22 cellular contexts compared by ENCODE assay signal in genomic region chr6:17886891-17887290, GRCh38.
DNase-seq lines count a peak whose midpoint lies in the region; ATAC-seq and TF ChIP-seq lines count a peak whose summit lies in the region.
"Had no signal": no experiment of that assay in that cellular context is flagged by ENCODE, and none has a peak within 500 bp of the region (broad histone marks: within the 10 kb centered on the region; RNA-seq: fewer than 3 reads in every experiment).

No MANE protein-coding gene starts in this region.

- H3K27ac Mint-ChIP-seq in activated T-helper 17 cell treated with anti-CD3 and anti-CD28 coated beads, Interleukin-2, amount 50 U/mL, for 72 hours, result no peak overlapping the region
- H3K27ac Mint-ChIP-seq: activated T-helper 2 cell treated with anti-CD3 and anti-CD28 coated beads, Interferon-gamma antibody, Interleukin-2, Interleukin-4, amounts not matched to agents 10 μg/mL and 5 μg/mL and 100 μg/mL, durations not matched to agents 14 hours and 24 hours and 36 hours; endodermal cell; naive thymus-derived CD8-positive, alpha-beta T cell had no signal

- no peaks in the 10 kb centered on the region for H3K9me3 ChIP-seq in osteoblast (ENCODE audit: low read depth, low read length)
- H3K9me3 ChIP-seq: adrenal gland, prostate gland, SJSA1, transverse colon had no signal

- H3K4me3 Mint-ChIP-seq in activated T-helper 17 cell treated with anti-CD3 and anti-CD28 coated beads, Interleukin-2, amount 50 U/mL, for 72 hours, result no peak overlapping the region
- H3K4me3 Mint-ChIP-seq: endodermal cell; naive thymus-derived CD8-positive, alpha-beta T cell had no signal

- H3K9me3 Mint-ChIP-seq in activated T-helper 17 cell treated with anti-CD3 and anti-CD28 coated beads, Interleukin-2, amount 50 U/mL, for 72 hours, result no peaks in the 10 kb centered on the region
- H3K9me3 Mint-ChIP-seq: activated T-helper 2 cell treated with anti-CD3 and anti-CD28 coated beads, Interferon-gamma antibody, Interleukin-2, Interleukin-4, amounts not matched to agents 10 μg/mL and 5 μg/mL and 100 μg/mL, durations not matched to agents 14 hours and 24 hours and 36 hours; endodermal cell had no signal

- no peak for ATAC-seq in GM21367 (IDR thresholded peaks at IDR 0.05; ENCODE audit: unreplicated experiment)
- no peak for ATAC-seq in activated T-helper 17 cell treated with anti-CD3 and anti-CD28 coated beads, Interleukin-2, amount 50 U/mL, for 72 hours (replicated peaks)
- ATAC-seq: naive thymus-derived CD8-positive, alpha-beta T cell had no signal

- no peak overlapping the region for H2AFZ ChIP-seq in osteoblast (ENCODE audit: low read length)

- TF ChIP-seq CTCF in osteoblast (IDR thresholded peaks at IDR 0.05; ENCODE audit: extremely low read depth, low read depth, low read length), result no peak

- DNase-seq in ELR (ENCODE audit: low read depth), result peak; percentile 51
- peak; percentile 89 for DNase-seq in NCI-H2171 (lab: John Stamatoyannopoulos, UW)
- peak; percentile 50 for DNase-seq in cerebellum (ENCODE audit: low spot score)
- DNase-seq in osteoblast (ENCODE audit: insufficient read length, low spot score, missing footprints), result no peak
- no peak for DNase-seq in T-helper 9 cell
- DNase-seq in midbrain (lab: John Stamatoyannopoulos, UW), result no peak
- DNase-seq: activated CD4-positive, CD25-positive, alpha-beta regulatory T cell treated with anti-CD3 and anti-CD28 coated beads, Interleukin-2, amount 50 U/mL, for 72 hours; adrenal gland; cerebellar nuclear complex; endodermal cell; GF-D8; mammary epithelial cell; naive thymus-derived CD8-positive, alpha-beta T cell; NCI-H1092; stimulated activated CD4-positive, alpha-beta T cell treated with anti-CD3 and anti-CD28 coated beads, Interleukin-15, amount 100 ng/mL, for 24 hours; stimulated activated naive CD4-positive, alpha-beta T cell treated with Interleukin-2 at 50 U/mL for 16 hours; transverse colon had no signal

- H4K20me1 ChIP-seq in osteoblast (ENCODE audit: insufficient read depth, low read length), result no peaks in the 10 kb centered on the region

- no peak overlapping the region for H3K4me3 ChIP-seq in osteoblast (ENCODE audit: insufficient read depth, low read length)
- H3K4me3 ChIP-seq: adrenal gland, prostate gland, SJSA1, transverse colon had no signal

- no peaks in the 10 kb centered on the region for H3K36me3 ChIP-seq in osteoblast (ENCODE audit: insufficient read depth, low read length)
- H3K36me3 ChIP-seq: adrenal gland, prostate gland, transverse colon had no signal

- peaks cover 32% of the 10 kb centered on the region for H3K4me1 ChIP-seq in osteoblast (ENCODE audit: insufficient read depth, low read length)
- H3K4me1 ChIP-seq: prostate gland, SJSA1 had no signal

- no peaks in the 10 kb centered on the region for H3K36me3 Mint-ChIP-seq in activated T-helper 17 cell treated with anti-CD3 and anti-CD28 coated beads, Interleukin-2, amount 50 U/mL, for 72 hours (ENCODE audit: low read depth)
- H3K36me3 Mint-ChIP-seq: naive thymus-derived CD8-positive, alpha-beta T cell had no signal

- peak overlapping the region; percentile 71 for H3K27ac ChIP-seq in osteoblast (ENCODE audit: low read depth, low read length)
- H3K27ac ChIP-seq: prostate gland, SJSA1, transverse colon had no signal

- no peaks in the 10 kb centered on the region for H3K4me1 Mint-ChIP-seq in activated T-helper 17 cell treated with anti-CD3 and anti-CD28 coated beads, Interleukin-2, amount 50 U/mL, for 72 hours

- peaks cover 45% of the 10 kb centered on the region for H3K79me2 ChIP-seq in osteoblast (ENCODE audit: insufficient read depth, low read length)

- no peak overlapping the region for H3K4me2 ChIP-seq in osteoblast (ENCODE audit: insufficient read depth, low read length)

- peaks cover 33% of the 10 kb centered on the region for H3K27me3 Mint-ChIP-seq in activated T-helper 17 cell treated with anti-CD3 and anti-CD28 coated beads, Interleukin-2, amount 50 U/mL, for 72 hours

- no peaks in the 10 kb centered on the region for H3K27me3 ChIP-seq in osteoblast (ENCODE audit: insufficient read depth, low read length)
- H3K27me3 ChIP-seq: adrenal gland, SJSA1, transverse colon had no signal

Comparison
In these comparisons a context has a peak if more than half of its experiments do, and no peak if none do; other contexts are left out.
1. DNase-seq: peak in ELR (single experiment), NCI-H2171 (single experiment) and cerebellum (single experiment); none in osteoblast (single experiment), T-helper 9 cell (single experiment) and midbrain (single experiment).